ENCODE assay signal across 8 cellular contexts in the genomic region with DNA sequence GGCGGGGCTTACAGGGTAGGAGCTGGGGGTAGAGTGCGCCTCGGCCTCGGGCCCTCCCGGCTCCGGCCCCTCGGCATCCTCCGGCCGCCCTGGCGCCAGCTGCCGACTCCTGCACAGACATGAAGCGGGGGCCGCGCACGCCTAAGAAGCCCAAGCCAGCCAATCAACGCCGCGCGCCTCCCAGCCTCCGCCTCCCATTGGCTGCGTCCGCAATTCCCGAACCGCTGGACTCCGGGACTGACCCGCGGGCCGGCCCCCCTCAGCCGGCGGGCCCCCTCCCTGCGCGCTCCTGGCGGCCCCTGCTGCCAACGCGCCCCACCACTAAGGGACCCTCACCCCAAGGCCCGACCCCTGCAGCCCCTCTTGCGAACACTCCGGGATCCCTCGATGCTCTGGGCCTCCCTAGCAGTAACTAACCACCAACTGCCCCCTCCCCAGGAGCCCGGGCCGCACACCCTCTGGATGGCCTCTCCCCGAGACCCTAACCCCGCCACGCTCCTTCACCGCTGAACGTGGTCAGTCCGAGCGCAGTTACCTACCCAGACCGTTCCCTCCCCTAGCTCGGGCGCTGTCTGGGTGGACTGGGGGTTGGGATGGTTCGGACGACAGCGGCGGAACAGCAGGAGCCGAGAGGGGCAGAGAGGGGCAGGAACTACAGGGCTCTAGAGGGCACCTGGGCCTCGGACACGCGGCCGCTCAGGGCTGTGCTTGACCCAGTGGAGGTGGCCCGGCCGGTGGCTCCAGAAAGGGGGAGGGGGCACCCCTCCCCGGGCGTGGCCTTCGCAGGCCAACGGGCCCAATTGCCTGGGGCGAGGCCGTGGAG. TPM values are rescaled to one million over a fixed set of nuclear protein-coding genes. Genes with fewer than 3 reads are reported as not detected.
DNase-seq lines count a peak whose midpoint lies in the region; ATAC-seq and TF ChIP-seq lines count a peak whose summit lies in the region.

No MANE protein-coding gene starts in this region.

- H3K4me1 ChIP-seq in fibroblast of lung (ENCODE audit: control insufficient read depth, extremely low read depth, insufficient read depth, low read length), result peaks cover 16% of the 10 kb centered on the region
- H3K4me1 ChIP-seq in muscle layer of colon (ENCODE audit: insufficient read depth, low read length), result peaks cover 48% of the 10 kb centered on the region
- H3K4me1 ChIP-seq in transverse colon, result peaks cover 29 to 58% (median 53%) of the 10 kb centered on the region in 4 donors

- H3K4me1 Mint-ChIP-seq in activated CD8-positive, alpha-beta T cell treated with anti-CD3 and anti-CD28 coated beads for 36 hours (ENCODE audit: low read depth), result peaks cover 35% of the 10 kb centered on the region

- peaks cover 71% of the 10 kb centered on the region for H3K27me3 Mint-ChIP-seq in activated CD8-positive, alpha-beta T cell treated with anti-CD3 and anti-CD28 coated beads for 36 hours

- H3K36me3 Mint-ChIP-seq in activated CD8-positive, alpha-beta T cell treated with anti-CD3 and anti-CD28 coated beads for 36 hours (ENCODE audit: low read depth), result no peaks in the 10 kb centered on the region

- POLR2A ChIA-PET in GM10248 (lab: Yijun Ruan, JAX), result no interaction called here
- POLR2A ChIA-PET in activated CD8-positive, alpha-beta T cell treated with anti-CD3 and anti-CD28 coated beads for 36 hours (lab: Charles Lee), result interaction anchor here (1.7 kb wide), 1 partner anchor 60 kb away, joined by 5 read pairs; no protein-coding TSS in a partner anchor

- H3K27ac Mint-ChIP-seq in activated CD8-positive, alpha-beta T cell treated with anti-CD3 and anti-CD28 coated beads for 36 hours, result no peak overlapping the region

- H3K27ac ChIP-seq in fibroblast of lung (ENCODE audit: insufficient read depth, low read length) (peak overlapping the region; percentile 53), muscle layer of colon (ENCODE audit: low read depth, low read length) (no peak overlapping the region), transverse colon (peak overlapping the region; percentile 28 to 45 (median 38))

- H4K20me1 ChIP-seq in fibroblast of lung (ENCODE audit: control insufficient read depth, extremely low read depth, insufficient read depth, low read length), result no peaks in the 10 kb centered on the region

- DNase-seq in AG08395 (ENCODE audit: low spot score) (peak; percentile 96), GM10248 (ENCODE audit: extremely low spot score) (peak; percentile 66), NCI-H2081 (lab: John Stamatoyannopoulos, UW) (peak; percentile 79 to 88), fibroblast of lung (ENCODE audit: low read depth in 2 of 2) (peak; percentile 64 to 91), transverse colon (peak; percentile 60)
- peak; percentile 62 for DNase-seq in activated CD8-positive, alpha-beta T cell treated with anti-CD3 and anti-CD28 coated beads for 36 hours

- peak overlapping the region; percentile 83 for H3K4me2 ChIP-seq in fibroblast of lung (ENCODE audit: extremely low read depth, insufficient read depth, low read length)

- ATAC-seq in activated CD8-positive, alpha-beta T cell treated with anti-CD3 and anti-CD28 coated beads for 36 hours, result peak; percentile 49
- no peak for ATAC-seq in GM21381 (IDR thresholded peaks at IDR 0.05; ENCODE audit: unreplicated experiment)

- 6% methylated on average over 24 of the region's 68 CpGs; no CpG with 5 or more reads in 1 of the 2 donors for WGBS in transverse colon (ENCODE audit: low coverage in 1 of 2), 2 donors

- intact Hi-C loops in activated CD8-positive, alpha-beta T cell treated with anti-CD3 and anti-CD28 coated beads for 36 hours (cut with micrococcal nuclease), result no loop called here
- intact Hi-C loops in transverse colon (cut with DNase I; ENCODE audit: low total_unique reads), result no loop called here

- H3K9me3 Mint-ChIP-seq in activated CD8-positive, alpha-beta T cell treated with anti-CD3 and anti-CD28 coated beads for 36 hours, result no peaks in the 10 kb centered on the region

- TF ChIP-seq CTCF in GM10248 (IDR thresholded peaks at IDR 0.05; ENCODE audit: control extremely low read depth, extremely low read depth, low read depth, missing control alignments), result no peak
- TF ChIP-seq CTCF in activated CD8-positive, alpha-beta T cell treated with anti-CD3 and anti-CD28 coated beads for 36 hours (IDR thresholded peaks at IDR 0.05), result no peak
- no peak for TF ChIP-seq CTCF in fibroblast of lung (conservative IDR thresholded peaks at IDR 0.05 in 1 of 2, IDR thresholded peaks at IDR 0.05 in 1 of 2; ENCODE audit: low read depth in 1 of 2, low read length in 2 of 2)
- no peak for TF ChIP-seq CTCF in transverse colon (IDR thresholded peaks at IDR 0.05)

- no peak overlapping the region for H2AFZ ChIP-seq in fibroblast of lung (ENCODE audit: low read length)

- H3K9ac ChIP-seq in fibroblast of lung (ENCODE audit: insufficient read depth, low read length) (peak overlapping the region; percentile 64), muscle layer of colon (ENCODE audit: low read length) (no peak overlapping the region)

- H3K4me3 Mint-ChIP-seq in activated CD8-positive, alpha-beta T cell treated with anti-CD3 and anti-CD28 coated beads for 36 hours, result peak overlapping the region; percentile 69

- peak overlapping the region; percentile 6 to 76 (median 44) for H3K4me3 ChIP-seq in fibroblast of lung (replicated peaks in 1 of 4; ENCODE audit: control extremely low read depth in 1 of 4, insufficient read depth in 1 of 4, low read depth in 3 of 4, low read length in 4 of 4)
- peak overlapping the region; percentile 63 to 87 for H3K4me3 ChIP-seq in muscle layer of colon (ENCODE audit: low read depth in 1 of 2, low read length in 2 of 2)
- H3K4me3 ChIP-seq in transverse colon, result peak overlapping the region in 3 of 4 donors; percentile 33 to 56 (median 39)

- in situ Hi-C loops in transverse colon (cut with MboI; ENCODE audit: low pct_ligation_motif_present in 1 of 4, low pct_unique_long_range_greater_than_20kb in 1 of 4, low sequenced_read_pairs in 3 of 4), result loop anchor here in 2 of 4 donors (25.0 kb wide), 2 partner anchors 326 to 401 kb away; a partner anchor contains a TSS

- H3K79me2 ChIP-seq in fibroblast of lung (ENCODE audit: control insufficient read depth, insufficient read depth, low read length), result peaks cover 19% of the 10 kb centered on the region

- no peak for TF ChIP-seq EP300 in transverse colon (IDR thresholded peaks at IDR 0.05; ENCODE audit: low read depth)

- CTCF ChIA-PET in GM10248 (lab: Yijun Ruan, JAX), result no interaction called here
- CTCF ChIA-PET in activated CD8-positive, alpha-beta T cell treated with anti-CD3 and anti-CD28 coated beads for 36 hours (lab: Charles Lee), result no interaction called here

- peaks cover 40% of the 10 kb centered on the region for H3K27me3 ChIP-seq in fibroblast of lung (ENCODE audit: control insufficient read depth, insufficient read depth, low read length)
- peaks cover 90 to 100% of the 10 kb centered on the region in 2 donors for H3K27me3 ChIP-seq in muscle layer of colon (ENCODE audit: control insufficient read depth in 1 of 2, insufficient read depth in 2 of 2, low read length in 2 of 2)
- H3K27me3 ChIP-seq in transverse colon, result peaks cover 100% of the 10 kb centered on the region

- no peak for TF ChIP-seq POLR2A in transverse colon (IDR thresholded peaks at IDR 0.05)

- H3K36me3 ChIP-seq in fibroblast of lung (ENCODE audit: control insufficient read depth, insufficient read depth, low read length) (no peaks in the 10 kb centered on the region), muscle layer of colon (ENCODE audit: insufficient read depth, low read length) (no peaks in the 10 kb centered on the region), transverse colon (no peaks in the 10 kb centered on the region)

- H3K9me3 ChIP-seq in fibroblast of lung (ENCODE audit: control insufficient read depth, insufficient read depth, low read depth, low read length) (no peaks in the 10 kb centered on the region), muscle layer of colon (ENCODE audit: low read length) (no peaks in the 10 kb centered on the region), transverse colon (no peaks in the 10 kb centered on the region)

RNA-seq across cellular contexts. Expression of a gene that starts 5.0 kb away (rescaled TPM):
- not detected for total RNA-seq in activated CD8-positive, alpha-beta T cell treated with anti-CD3 and anti-CD28 coated beads for 36 hours
- total RNA-seq in fibroblast of lung, result 0.51 and 0.83 TPM in 2 replicates
- 3.2 and 4.0 TPM in 2 replicates for polyA plus RNA-seq in fibroblast of lung
- 6.2 and 9.3 TPM in 2 replicates for polyA plus RNA-seq in fibroblast of lung (2012)
- 4.3 and 4.9 TPM in 2 replicates for polyA minus RNA-seq in fibroblast of lung (ENCODE audit: low replicate concordance)
- total RNA-seq in transverse colon, result 1 to 10 TPM; 1.8 to 8.2 (median 2.9) TPM

RNA-seq across cellular contexts. Expression of a gene that starts 21.3 kb away (rescaled TPM):
- total RNA-seq in activated CD8-positive, alpha-beta T cell treated with anti-CD3 and anti-CD28 coated beads for 36 hours, result not detected
- not detected in 2 replicates for total RNA-seq in fibroblast of lung
- not detected in 2 replicates for polyA plus RNA-seq in fibroblast of lung
- not detected in 2 replicates for polyA plus RNA-seq in fibroblast of lung (2012)
- not detected in 2 replicates for polyA minus RNA-seq in fibroblast of lung (ENCODE audit: low replicate concordance)
- total RNA-seq in transverse colon, result not detected
